ENCODE assay signal across 1 cellular context in the genomic region with DNA sequence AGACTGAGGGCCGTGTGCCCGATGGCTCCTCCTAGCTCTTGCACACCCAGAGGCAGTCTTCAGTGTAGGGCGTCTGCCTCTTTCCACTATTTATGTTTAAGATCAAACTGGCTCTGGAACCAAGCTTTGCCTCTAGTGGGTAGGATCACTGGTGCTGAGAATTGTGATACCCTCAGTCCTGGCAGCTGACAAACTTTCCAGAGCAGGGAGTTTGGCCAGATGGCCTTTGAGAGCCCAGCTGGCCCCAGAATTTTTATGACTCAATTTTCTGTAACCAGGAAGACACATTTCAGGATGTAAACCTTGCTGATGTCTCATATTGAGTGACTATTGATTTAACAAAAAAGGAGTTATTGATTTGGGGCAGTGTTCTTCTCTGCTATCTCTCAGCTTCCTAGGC.
TF ChIP-seq lines count a peak whose summit lies in the region.

No MANE protein-coding gene starts in this region.

TF ChIP-seq in WTC11, 78 proteins besides CTCF, POLR2A, EP300 and RAD21 (continued from another document):
- TF ChIP-seq, protein P1, sequence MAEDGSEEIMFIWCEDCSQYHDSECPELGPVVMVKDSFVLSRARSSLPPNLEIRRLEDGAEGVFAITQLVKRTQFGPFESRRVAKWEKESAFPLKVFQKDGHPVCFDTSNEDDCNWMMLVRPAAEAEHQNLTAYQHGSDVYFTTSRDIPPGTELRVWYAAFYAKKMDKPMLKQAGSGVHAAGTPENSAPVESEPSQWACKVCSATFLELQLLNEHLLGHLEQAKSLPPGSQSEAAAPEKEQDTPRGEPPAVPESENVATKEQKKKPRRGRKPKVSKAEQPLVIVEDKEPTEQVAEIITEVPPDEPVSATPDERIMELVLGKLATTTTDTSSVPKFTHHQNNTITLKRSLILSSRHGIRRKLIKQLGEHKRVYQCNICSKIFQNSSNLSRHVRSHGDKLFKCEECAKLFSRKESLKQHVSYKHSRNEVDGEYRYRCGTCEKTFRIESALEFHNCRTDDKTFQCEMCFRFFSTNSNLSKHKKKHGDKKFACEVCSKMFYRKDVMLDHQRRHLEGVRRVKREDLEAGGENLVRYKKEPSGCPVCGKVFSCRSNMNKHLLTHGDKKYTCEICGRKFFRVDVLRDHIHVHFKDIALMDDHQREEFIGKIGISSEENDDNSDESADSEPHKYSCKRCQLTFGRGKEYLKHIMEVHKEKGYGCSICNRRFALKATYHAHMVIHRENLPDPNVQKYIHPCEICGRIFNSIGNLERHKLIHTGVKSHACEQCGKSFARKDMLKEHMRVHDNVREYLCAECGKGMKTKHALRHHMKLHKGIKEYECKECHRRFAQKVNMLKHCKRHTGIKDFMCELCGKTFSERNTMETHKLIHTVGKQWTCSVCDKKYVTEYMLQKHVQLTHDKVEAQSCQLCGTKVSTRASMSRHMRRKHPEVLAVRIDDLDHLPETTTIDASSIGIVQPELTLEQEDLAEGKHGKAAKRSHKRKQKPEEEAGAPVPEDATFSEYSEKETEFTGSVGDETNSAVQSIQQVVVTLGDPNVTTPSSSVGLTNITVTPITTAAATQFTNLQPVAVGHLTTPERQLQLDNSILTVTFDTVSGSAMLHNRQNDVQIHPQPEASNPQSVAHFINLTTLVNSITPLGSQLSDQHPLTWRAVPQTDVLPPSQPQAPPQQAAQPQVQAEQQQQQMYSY (CRISPR knock-in tag; IDR thresholded peaks at IDR 0.05): no peak
- TF ChIP-seq MYBL2 (CRISPR knock-in tag; IDR thresholded peaks at IDR 0.05) (no peak), NFE2L1 (CRISPR knock-in tag; IDR thresholded peaks at IDR 0.05) (no peak)
TF ChIP-seq in WTC11: peak in this region for 0.
